Comparison of ENCODE assay signal across 8 cellular contexts in the genomic region with DNA sequence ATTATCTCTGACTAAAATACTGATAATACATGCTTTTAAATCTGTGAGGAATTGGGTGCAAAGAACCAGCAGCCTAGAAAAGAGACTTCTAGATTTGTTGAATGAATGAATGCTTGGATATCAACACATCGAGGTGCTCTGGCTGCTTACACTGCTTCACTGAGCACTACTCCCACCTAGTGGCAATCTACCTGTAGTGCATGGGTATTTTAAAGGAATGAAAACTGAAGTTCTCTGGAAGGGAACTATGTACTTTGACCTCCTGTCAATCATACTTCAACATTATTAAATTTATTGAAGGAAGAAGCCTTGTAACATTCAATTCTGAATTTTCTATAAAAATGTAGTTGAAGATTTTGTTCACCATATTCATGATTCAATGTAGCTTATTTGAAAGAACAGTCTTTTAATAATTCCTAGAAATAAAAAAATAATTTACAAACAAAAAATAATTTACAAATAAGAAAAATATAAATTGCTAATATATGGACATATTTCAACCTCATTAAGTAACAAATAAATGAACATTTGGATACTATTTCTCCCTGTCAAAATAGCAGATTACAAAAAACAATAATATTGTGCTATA.
DNase-seq lines count a peak whose midpoint lies in the region; ATAC-seq and TF ChIP-seq lines count a peak whose summit lies in the region.

No MANE protein-coding gene starts in this region.

- H3K9me3 Mint-ChIP-seq in activated T-cell treated with anti-CD3 and anti-CD28 coated beads, Interleukin-2, amount 50 U/mL, for 72 hours = no peaks in the 10 kb centered on the region

- no peaks in the 10 kb centered on the region for H3K27me3 ChIP-seq in trophoblast cell (ENCODE audit: insufficient read depth, low read length)

- no peak overlapping the region for H2BK12ac ChIP-seq in trophoblast cell (ENCODE audit: low read length)

- no peak overlapping the region for H2AK5ac ChIP-seq in trophoblast cell (ENCODE audit: low read length)

- ATAC-seq in GM19468 (IDR thresholded peaks at IDR 0.05; ENCODE audit: extremely low read depth, unreplicated experiment) = peak; percentile 57
- peak; percentile 84 for ATAC-seq in HG03558 (IDR thresholded peaks at IDR 0.05; ENCODE audit: extremely low read depth, unreplicated experiment)
- ATAC-seq in activated T-cell treated with anti-CD3 and anti-CD28 coated beads, Interleukin-2, amount 50 U/mL, for 72 hours (replicated peaks in 1 of 2) = peak; percentile 58 to 61

- peaks cover 14% of the 10 kb centered on the region for H3K27me3 Mint-ChIP-seq in activated T-cell treated with anti-CD3 and anti-CD28 coated beads, Interleukin-2, amount 50 U/mL, for 72 hours (ENCODE audit: low read depth)

- H3K4me1 ChIP-seq in trophoblast cell (ENCODE audit: control insufficient read depth in 1 of 2, insufficient read depth in 2 of 2, low read length in 2 of 2) = no peaks in the 10 kb centered on the region

- no peaks in the 10 kb centered on the region for H3K79me2 ChIP-seq in trophoblast cell (ENCODE audit: control insufficient read depth, insufficient read depth, low read length, poor library complexity)

- H3K27ac Mint-ChIP-seq in activated T-cell treated with anti-CD3 and anti-CD28 coated beads, Interleukin-2, amount 50 U/mL, for 72 hours = no peak overlapping the region

- H4K8ac ChIP-seq in trophoblast cell (ENCODE audit: low read depth, low read length) = no peak overlapping the region

- H3K14ac ChIP-seq in trophoblast cell (ENCODE audit: low read length) = no peak overlapping the region

- H3K4ac ChIP-seq in trophoblast cell (ENCODE audit: low read depth, low read length) = no peak overlapping the region

- no peak overlapping the region for H3K4me2 ChIP-seq in trophoblast cell (ENCODE audit: low read length)

- DNase-seq in G401 (ENCODE audit: low spot score) (peak; percentile 53), NOMO-1 treated with DMSO at 0.1 percent for 48 hours (lab: John Stamatoyannopoulos, UW; ENCODE audit: unreplicated experiment) (peak; percentile 47), foreskin fibroblast (peak; percentile 12 to 61), trophoblast cell (peak; percentile 51 to 83), mesenteric fat pad (ENCODE audit: low spot score) (no peak)
- peak; percentile 38 to 62 for DNase-seq in activated T-cell treated with anti-CD3 and anti-CD28 coated beads, Interleukin-2, amount 50 U/mL, for 72 hours

- no peaks in the 10 kb centered on the region for H3K4me1 Mint-ChIP-seq in activated T-cell treated with anti-CD3 and anti-CD28 coated beads, Interleukin-2, amount 50 U/mL, for 72 hours (ENCODE audit: low read depth)

- WGBS in trophoblast cell (ENCODE audit: extremely low coverage, insufficient coverage, insufficient read length) = no CpG with 5 or more reads among the region's 1 CpG

- H2AFZ ChIP-seq in trophoblast cell (ENCODE audit: insufficient read depth, low read length, poor library complexity) = no peak overlapping the region

- no peak overlapping the region for H3K9ac ChIP-seq in trophoblast cell (ENCODE audit: low read length)

- no peaks in the 10 kb centered on the region for H3K36me3 ChIP-seq in trophoblast cell (ENCODE audit: control insufficient read depth in 1 of 2, insufficient read depth in 2 of 2, low read length in 2 of 2)

- in situ Hi-C loops in G401 (cut with HindIII; ENCODE audit: low sequenced_read_pairs) = no loop called here

- H2BK5ac ChIP-seq in trophoblast cell (ENCODE audit: low read depth, low read length, poor library complexity) = no peak overlapping the region

- no peak overlapping the region for H3K4me3 Mint-ChIP-seq in activated T-cell treated with anti-CD3 and anti-CD28 coated beads, Interleukin-2, amount 50 U/mL, for 72 hours

- no peak overlapping the region for H3K18ac ChIP-seq in trophoblast cell (ENCODE audit: low read length)

- no peak overlapping the region for H3K4me3 ChIP-seq in foreskin fibroblast (ENCODE audit: low read depth in 1 of 2, low read length in 2 of 2)
- no peak overlapping the region for H3K4me3 ChIP-seq in trophoblast cell (ENCODE audit: low read depth, low read length)

- no peaks in the 10 kb centered on the region for H3K36me3 Mint-ChIP-seq in activated T-cell treated with anti-CD3 and anti-CD28 coated beads, Interleukin-2, amount 50 U/mL, for 72 hours (ENCODE audit: insufficient read depth in 2 of 2)

- H2BK120ac ChIP-seq in trophoblast cell (ENCODE audit: insufficient read depth, low read length, poor library complexity) = no peak overlapping the region

- H3K27ac ChIP-seq in trophoblast cell (ENCODE audit: low read depth, low read length) = no peak overlapping the region

- H4K12ac ChIP-seq in trophoblast cell (ENCODE audit: low read depth, low read length) = no peak overlapping the region

- H3K23ac ChIP-seq in trophoblast cell (ENCODE audit: low read length) = no peak overlapping the region

- H3K79me1 ChIP-seq in trophoblast cell (ENCODE audit: low read length) = no peaks in the 10 kb centered on the region

- no peak overlapping the region for H4K91ac ChIP-seq in trophoblast cell (ENCODE audit: low read depth, low read length)

- no peaks in the 10 kb centered on the region for H3K9me3 ChIP-seq in trophoblast cell (ENCODE audit: insufficient read depth, low read depth, low read length)

- peak; percentile 84 for TF ChIP-seq CTCF in foreskin fibroblast (IDR thresholded peaks at IDR 0.05; ENCODE audit: low read depth, low read length)
